22 cellular contexts compared by ENCODE assay signal in the genomic region with DNA sequence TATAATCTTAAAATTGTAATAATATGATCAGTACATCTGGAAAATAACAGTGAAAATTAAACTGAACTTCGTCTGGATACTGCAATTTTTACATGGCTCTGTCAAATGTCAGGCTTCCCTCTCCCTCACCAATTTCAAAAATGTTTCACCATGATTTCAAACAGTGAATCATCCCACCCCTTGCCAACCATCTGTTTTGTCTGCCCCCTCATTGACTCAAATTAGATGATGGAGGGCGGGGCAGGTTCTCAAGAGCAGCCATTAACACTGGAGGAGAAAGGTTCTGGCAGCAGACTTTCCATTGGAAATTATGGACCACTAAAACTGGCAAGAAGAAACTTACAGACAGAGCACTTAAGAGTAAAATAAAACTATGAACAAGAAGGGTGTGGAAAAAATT.
DNase-seq lines count a peak whose midpoint lies in the region; ATAC-seq and TF ChIP-seq lines count a peak whose summit lies in the region.
"Had no signal": no experiment of that assay in that cellular context is flagged by ENCODE, and none has a peak within 500 bp of the region (broad histone marks: within the 10 kb centered on the region; RNA-seq: fewer than 3 reads in every experiment).

No MANE protein-coding gene starts in this region.

- no peaks in the 10 kb centered on the region for H3K79me2 ChIP-seq in OCI-LY1 (ENCODE audit: insufficient read depth, low read length)

- H3K4me3 ChIP-seq in OCI-LY1 (ENCODE audit: low read depth, low read length, poor library complexity, severe bottlenecking) (no peak overlapping the region), spleen (no peak overlapping the region)
- H3K4me3 ChIP-seq: dorsolateral prefrontal cortex, lower lobe of right lung had no signal

- DNase-seq in AG20443 (ENCODE audit: low spot score) (peak; percentile 19), GM03348 (ENCODE audit: low spot score) (peak; percentile 48), fibroblast of peridontal ligament (ENCODE audit: extremely low read depth) (peak; percentile 54), AG08395 (ENCODE audit: low spot score) (no peak), spleen (no peak)
- DNase-seq: activated CD4-positive, alpha-beta T cell treated with anti-CD3 and anti-CD28 coated beads, Interleukin-2, amount 50 U/mL, for 4 hours; activated CD8-positive, alpha-beta memory T cell treated with anti-CD3 and anti-CD28 coated beads, Interleukin-2, amount 50 U/mL, for 48 hours; activated effector memory CD4-positive, alpha-beta T cell treated with Interleukin-2 at 50 U/mL for 16 hours; dorsolateral prefrontal cortex; IMR-90; kidney; lower lobe of right lung; NCI-H2029; NCI-H526 treated with DMSO at 0.1 percent for 48 hours; SIG-M5; stimulated activated CD4-positive, alpha-beta T cell treated with anti-CD3 and anti-CD28 coated beads, Interleukin-4, amount 100 ng/mL, for 4 hours; stimulated activated naive CD8-positive, alpha-beta T cell treated with anti-CD3 and anti-CD28 coated beads, Interleukin-15, amount 100 ng/mL, for 72 hours; T-helper 2 cell; WERI-Rb-1 had no signal

- no peaks in the 10 kb centered on the region for H3K9me2 ChIP-seq in OCI-LY1 (ENCODE audit: low read depth, low read length)

- intact Hi-C loops in spleen (cut with DNase I; ENCODE audit: low total_unique reads): no loop called here

- no peaks in the 10 kb centered on the region for H4K20me1 ChIP-seq in OCI-LY1 (ENCODE audit: insufficient read depth, low read length)

- H3K4me2 ChIP-seq in OCI-LY1 (ENCODE audit: low read length): no peak overlapping the region

- no peaks in the 10 kb centered on the region for H3F3A ChIP-seq in OCI-LY1 (ENCODE audit: insufficient read depth, low read length)

- H3K9ac ChIP-seq in OCI-LY1 (ENCODE audit: low read length): no peak overlapping the region

- ATAC-seq in GM18505 (IDR thresholded peaks at IDR 0.05; ENCODE audit: unreplicated experiment): no peak
- no peak for ATAC-seq in HG03571 (IDR thresholded peaks at IDR 0.05; ENCODE audit: unreplicated experiment)
- ATAC-seq: lower lobe of right lung; stimulated activated naive CD8-positive, alpha-beta T cell treated with anti-CD3 and anti-CD28 coated beads, Interleukin-15, amount 100 ng/mL, for 72 hours had no signal

- H3K27me3 ChIP-seq in OCI-LY1 (ENCODE audit: insufficient read depth, low read length): no peaks in the 10 kb centered on the region
- H3K27me3 ChIP-seq in spleen (replicated peaks in 1 of 7): no peaks in the 10 kb centered on the region
- H3K27me3 ChIP-seq: dorsolateral prefrontal cortex had no signal

- H3K36me3 ChIP-seq in OCI-LY1 (ENCODE audit: insufficient read depth, low read length) (no peaks in the 10 kb centered on the region), spleen (no peaks in the 10 kb centered on the region)
- H3K36me3 ChIP-seq: lower lobe of right lung, WERI-Rb-1 had no signal

- H3K27ac ChIP-seq in OCI-LY1 (ENCODE audit: low read depth, low read length, poor library complexity, severe bottlenecking): no peak overlapping the region
- H3K27ac ChIP-seq in spleen: no peak overlapping the region
- H3K27ac ChIP-seq: dorsolateral prefrontal cortex, lower lobe of right lung, WERI-Rb-1 had no signal

- TF ChIP-seq CTCF in OCI-LY1 (IDR thresholded peaks at IDR 0.05; ENCODE audit: low read length): no peak
- TF ChIP-seq CTCF in spleen (IDR thresholded peaks at IDR 0.05 in 8 of 11, conservative IDR thresholded peaks at IDR 0.05 in 3 of 11): no peak

- 83 to 97% (median 86%) methylated on average over 2 of the region's 2 CpGs for WGBS in spleen, 5 donors

- no peaks in the 10 kb centered on the region for H3K4me1 ChIP-seq in OCI-LY1 (ENCODE audit: insufficient read depth, low read length, severe bottlenecking)
- no peaks in the 10 kb centered on the region for H3K4me1 ChIP-seq in spleen
- H3K4me1 ChIP-seq: lower lobe of right lung had no signal

- peak overlapping the region; percentile 24; the same call in 1 of the 2 replicates for H2AFZ ChIP-seq in OCI-LY1 (ENCODE audit: low read length)

- no peaks in the 10 kb centered on the region for H3K9me3 ChIP-seq in OCI-LY1 (ENCODE audit: low read length)
- H3K9me3 ChIP-seq in spleen: peaks cover 0 to 13% (median 5%) of the 10 kb centered on the region in 8 donors
- H3K9me3 ChIP-seq: lower lobe of right lung had no signal

- TF ChIP-seq POLR2A in GM18505 (IDR thresholded peaks at IDR 0.05; ENCODE audit: borderline replicate concordance, extremely low read depth, insufficient read depth, insufficient read length) (no peak), spleen (IDR thresholded peaks at IDR 0.05) (no peak)

Comparison
In these comparisons a context has a peak if more than half of its experiments do, and no peak if none do; other contexts are left out.
1. DNase-seq: peak in AG20443 (single experiment), GM03348 (single experiment) and fibroblast of peridontal ligament (single experiment); none in AG08395 (single experiment) and spleen (single experiment).